ENCODE assay signal across 1 cellular context in genomic region chr1:231528175-231529029, GRCh38.
A peak's percentile ranks its signal among the peaks of the same experiment; 100 is the strongest.
TF ChIP-seq lines count a peak whose summit lies in the region.

TSS of gene TSNAX (plus strand) at chr1:231528669. CDS start at chr1:231528811, 142 bp downstream.

TF ChIP-seq in K562, 482 proteins besides CTCF, POLR2A, EP300 and RAD21 (continued from another document and continues in another):
- TF ChIP-seq E2F6 (IDR thresholded peaks at IDR 0.05; ENCODE audit: borderline replicate concordance in 1 of 2, extremely low read depth in 1 of 2, insufficient read depth in 1 of 2, insufficient read length in 1 of 2, low read depth in 1 of 2, low read length in 1 of 2, poor library complexity in 1 of 2, severe bottlenecking in 1 of 2) (peak; percentile 64 to 90), NFYB (IDR thresholded peaks at IDR 0.05; ENCODE audit: extremely low read depth, insufficient read length) (no peak), SMAD2 (IDR thresholded peaks at IDR 0.05; ENCODE audit: low read depth, low read length) (no peak), NR3C1 (CRISPR knock-in tag; IDR thresholded peaks at IDR 0.05) (no peak), CREB3L1 (IDR thresholded peaks at IDR 0.05; ENCODE audit: borderline replicate concordance, low read depth) (peak; percentile 92), PHF20 (IDR thresholded peaks at IDR 0.05; ENCODE audit: partially characterized antibody) (peak; percentile 92), ZBTB17 (CRISPR knock-in tag; IDR thresholded peaks at IDR 0.05) (0 out of 2 replicates have a peak, but pooled peaks have one; percentile 30), TSHZ1 (CRISPR knock-in tag; IDR thresholded peaks at IDR 0.05) (0 out of 2 replicates have a peak, but pooled peaks have one; percentile 6), ZNF217 (CRISPR knock-in tag; IDR thresholded peaks at IDR 0.05) (no peak), ETS1 (conservative IDR thresholded peaks at IDR 0.05; ENCODE audit: control insufficient read depth, low read depth, low read length) (peak; percentile 81), ZNF655 (CRISPR knock-in tag; IDR thresholded peaks at IDR 0.05) (no peak), CCNT2 (IDR thresholded peaks at IDR 0.05; ENCODE audit: borderline replicate concordance, extremely low read depth, insufficient read length, low read depth, low read length) (peak; percentile 75), KLF10 (CRISPR knock-in tag; IDR thresholded peaks at IDR 0.05) (no peak), GTF2A2 (tag; IDR thresholded peaks at IDR 0.05) (no peak), ZKSCAN1 (IDR thresholded peaks at IDR 0.05; ENCODE audit: low read depth, low read length) (peak; percentile 28; the same call in 1 of the 2 replicates), MTA2 (IDR thresholded peaks at IDR 0.05; ENCODE audit: low read depth) (no peak), KDM4B (IDR thresholded peaks at IDR 0.05; ENCODE audit: borderline replicate concordance in 2 of 2, low read depth in 1 of 2) (peak in 1 of 2 experiments; percentile 77; a peak in 1 of 4 replicates), NCOA2 (IDR thresholded peaks at IDR 0.05; ENCODE audit: partially characterized antibody in 2 of 2) (peak in 1 of 2 experiments; percentile 99), ZNF766 (CRISPR knock-in tag; conservative IDR thresholded peaks at IDR 0.05) (peak; percentile 92), ZSCAN32 (CRISPR knock-in tag; IDR thresholded peaks at IDR 0.05) (no peak), ZNF175 (CRISPR knock-in tag; IDR thresholded peaks at IDR 0.05; ENCODE audit: low read depth) (0 out of 2 replicates have a peak, but pooled peaks have one; percentile 34), FOXP1 (CRISPR knock-in tag; IDR thresholded peaks at IDR 0.05) (0 out of 2 replicates have a peak, but pooled peaks have one; percentile 78), MXI1 (IDR thresholded peaks at IDR 0.05; ENCODE audit: low read depth, low read length) (no peak), TARDBP (IDR thresholded peaks at IDR 0.05) (0 out of 2 replicates have a peak, but pooled peaks have one; percentile 46), RBM17 (IDR thresholded peaks at IDR 0.05; ENCODE audit: borderline replicate concordance, low read depth, low read length) (no peak), ZNF133 (CRISPR knock-in tag; IDR thresholded peaks at IDR 0.05) (no peak), SP1 (CRISPR knock-in tag; IDR thresholded peaks at IDR 0.05) (peak; percentile 98), PKNOX1 (IDR thresholded peaks at IDR 0.05) (0 out of 2 replicates have a peak, but pooled peaks have one; percentile 10), PBX2 (CRISPR knock-in tag; IDR thresholded peaks at IDR 0.05; ENCODE audit: low read depth) (no peak), PBX2 (tag; conservative IDR thresholded peaks at IDR 0.05; ENCODE audit: low read depth) (0 out of 2 replicates have a peak, but pooled peaks have one; percentile 3), ZBTB12 (CRISPR knock-in tag; IDR thresholded peaks at IDR 0.05) (peak; percentile 70), ARID2 (IDR thresholded peaks at IDR 0.05) (no peak), ZNF384 (IDR thresholded peaks at IDR 0.05; ENCODE audit: low read depth, low read length) (no peak; the same call in 1 of the 2 replicates), HMG20A (CRISPR knock-in tag; conservative IDR thresholded peaks at IDR 0.05) (no peak), ZC3H11A (IDR thresholded peaks at IDR 0.05; ENCODE audit: low read depth, low read length) (0 out of 2 replicates have a peak, but pooled peaks have one; percentile 20), VEZF1 (CRISPR knock-in tag; IDR thresholded peaks at IDR 0.05) (peak; percentile 86), GABPA (tag; conservative IDR thresholded peaks at IDR 0.05; ENCODE audit: low read depth) (peak; percentile 99), HNRNPH1 (optimal IDR thresholded peaks at IDR 0.05; ENCODE audit: low read depth, low read length) (no peak), EP400 (IDR thresholded peaks at IDR 0.05) (peak; percentile 97), ZNF639 (CRISPR knock-in tag; conservative IDR thresholded peaks at IDR 0.05 in 1 of 2, IDR thresholded peaks at IDR 0.05 in 1 of 2) (peak in 1 of 2 experiments; percentile 88; a peak in 1 of 4 replicates), MNT (conservative IDR thresholded peaks at IDR 0.05) (peak; percentile 94 to 96)
